Comparison of ENCODE assay signal across 1 cellular context in the genomic region with DNA sequence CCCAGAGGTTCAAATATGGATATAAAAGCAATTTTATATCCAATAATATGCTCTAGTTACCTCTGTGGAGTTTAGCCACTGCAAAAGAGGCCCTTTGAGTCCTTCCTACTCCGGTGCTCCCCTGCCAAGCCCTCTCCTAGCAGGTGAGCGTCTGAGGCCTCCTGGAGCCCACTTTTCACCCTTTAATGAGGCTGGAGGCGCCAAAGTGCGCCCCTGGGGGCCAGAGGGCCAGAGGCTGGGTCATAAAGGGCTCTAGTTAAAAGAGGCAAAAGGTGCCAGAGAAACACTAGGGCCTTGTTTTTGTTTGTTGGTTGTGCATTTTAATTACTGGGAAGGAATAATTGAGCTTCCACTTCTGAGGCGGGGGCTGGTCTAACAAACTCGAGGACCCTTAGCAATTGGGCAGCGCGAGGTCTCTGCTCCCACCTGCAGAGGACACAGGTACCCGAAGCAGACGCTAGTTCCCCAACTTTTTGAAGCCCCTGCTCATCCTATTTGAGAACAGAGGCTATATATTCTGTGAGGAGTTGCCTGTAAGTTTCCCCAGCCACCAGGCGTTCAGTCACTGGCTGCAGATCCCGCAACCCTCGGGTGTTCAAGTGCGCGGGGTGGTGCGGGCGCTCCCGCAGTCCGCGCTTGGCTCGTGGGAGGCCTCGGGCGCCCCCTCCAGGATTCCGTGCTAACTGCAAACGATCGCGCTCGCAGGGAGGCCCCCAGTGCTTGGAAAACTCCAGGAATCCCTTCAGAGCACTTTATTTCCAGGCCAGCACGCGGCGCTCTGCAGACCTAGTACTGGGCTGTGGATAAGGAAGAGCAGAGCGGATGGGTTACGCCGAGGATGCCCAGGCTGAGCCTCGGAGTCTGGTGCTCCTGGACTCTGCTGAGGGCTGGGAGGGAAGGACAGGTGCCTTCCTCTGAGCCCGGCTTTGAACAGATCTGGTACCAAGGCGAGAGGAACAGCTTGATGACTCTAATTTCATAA.
A peak's percentile ranks its signal among the peaks of the same experiment; 100 is the strongest.
TF ChIP-seq lines count a peak whose summit lies in the region.

No MANE protein-coding gene starts in this region.

TF ChIP-seq in H1, 55 proteins besides CTCF, POLR2A, EP300 and RAD21:
- TF ChIP-seq RNF2 (IDR thresholded peaks at IDR 0.05; ENCODE audit: borderline replicate concordance, low read depth, low read length, missing control alignments, poor library complexity, severe bottlenecking) (no peak), BRCA1 (IDR thresholded peaks at IDR 0.05; ENCODE audit: low read depth, low read length) (no peak), TBP (IDR thresholded peaks at IDR 0.05; ENCODE audit: low read depth, low read length) (peak; percentile 53), HDAC2 (IDR thresholded peaks at IDR 0.05; ENCODE audit: borderline replicate concordance in 1 of 2, low read depth in 2 of 2, low read length in 2 of 2) (peak; percentile 86 to 94; a peak in 3 of 4 replicates), TAF1 (IDR thresholded peaks at IDR 0.05; ENCODE audit: low read depth, low read length) (no peak), SIN3A (conservative IDR thresholded peaks at IDR 0.05 in 1 of 2, IDR thresholded peaks at IDR 0.05 in 1 of 2; ENCODE audit: low read depth in 1 of 2, low read length in 2 of 2) (no peak; a peak in 1 of 4 replicates), EZH2 (IDR thresholded peaks at IDR 0.05; ENCODE audit: low read depth, low read length, severe bottlenecking) (no peak), CREB1 (IDR thresholded peaks at IDR 0.05) (peak; percentile 35; the same call in 1 of the 2 replicates), KDM5A (IDR thresholded peaks at IDR 0.05; ENCODE audit: low read length) (no peak), HDAC6 (IDR thresholded peaks at IDR 0.05; ENCODE audit: low read depth, low read length) (no peak), SP4 (IDR thresholded peaks at IDR 0.05; ENCODE audit: low read length) (no peak), NANOG (IDR thresholded peaks at IDR 0.05; ENCODE audit: insufficient read depth, low read depth, low read length, poor library complexity, severe bottlenecking) (peak; percentile 68), GTF2F1 (IDR thresholded peaks at IDR 0.05; ENCODE audit: borderline replicate concordance, low read depth, low read length) (no peak), NRF1 (IDR thresholded peaks at IDR 0.05; ENCODE audit: low read depth, low read length) (no peak), ASH2L (IDR thresholded peaks at IDR 0.05; ENCODE audit: low read length) (peak; percentile 57), SP2 (IDR thresholded peaks at IDR 0.05; ENCODE audit: low read length) (no peak), JUN (IDR thresholded peaks at IDR 0.05; ENCODE audit: low read depth, low read length) (no peak), SAP30 (IDR thresholded peaks at IDR 0.05; ENCODE audit: insufficient read depth, insufficient replicate concordance, low read length) (no peak), BACH1 (IDR thresholded peaks at IDR 0.05; ENCODE audit: low read length) (peak; percentile 87), POLR2AphosphoS5 (IDR thresholded peaks at IDR 0.05; ENCODE audit: low read depth, low read length) (no peak), YY1 (IDR thresholded peaks at IDR 0.05; ENCODE audit: low read depth, low read length) (no peak), CEBPB (IDR thresholded peaks at IDR 0.05; ENCODE audit: low read depth, low read length) (no peak), KDM1A (IDR thresholded peaks at IDR 0.05; ENCODE audit: borderline replicate concordance, low read length) (no peak), KDM4A (IDR thresholded peaks at IDR 0.05; ENCODE audit: low read depth, low read length, severe bottlenecking) (peak; percentile 67), CTBP2 (IDR thresholded peaks at IDR 0.05; ENCODE audit: borderline replicate concordance, insufficient read depth, insufficient read length, low read length) (peak; percentile 67), TCF12 (IDR thresholded peaks at IDR 0.05; ENCODE audit: low read depth, low read length) (no peak), TEAD4 (IDR thresholded peaks at IDR 0.05; ENCODE audit: low read depth, low read length) (peak; percentile 54; the same call in 1 of the 2 replicates), ZNF274 (IDR thresholded peaks at IDR 0.05; ENCODE audit: borderline replicate concordance, extremely low read depth, low read length) (no peak), GABPA (IDR thresholded peaks at IDR 0.05; ENCODE audit: borderline replicate concordance, insufficient read depth, low read length) (no peak; the same call in 1 of the 2 replicates), SP1 (IDR thresholded peaks at IDR 0.05; ENCODE audit: low read depth, low read length) (0 out of 2 replicates have a peak, but pooled peaks have one; percentile 37), POU5F1 (IDR thresholded peaks at IDR 0.05; ENCODE audit: low read depth, low read length) (no peak), FOSL1 (IDR thresholded peaks at IDR 0.05; ENCODE audit: insufficient read depth, low read depth, low read length) (no peak), TAF7 (optimal IDR thresholded peaks at IDR 0.05; ENCODE audit: borderline replicate concordance, low read depth, low read length) (no peak), JUND (IDR thresholded peaks at IDR 0.05; ENCODE audit: low read length) (peak; percentile 38), CHD2 (IDR thresholded peaks at IDR 0.05; ENCODE audit: low read length) (peak; percentile 40; the same call in 1 of the 2 replicates), PHF8 (conservative IDR thresholded peaks at IDR 0.05; ENCODE audit: low read depth, low read length) (no peak)
- TF ChIP-seq, protein P1, sequence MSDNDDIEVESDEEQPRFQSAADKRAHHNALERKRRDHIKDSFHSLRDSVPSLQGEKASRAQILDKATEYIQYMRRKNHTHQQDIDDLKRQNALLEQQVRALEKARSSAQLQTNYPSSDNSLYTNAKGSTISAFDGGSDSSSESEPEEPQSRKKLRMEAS (IDR thresholded peaks at IDR 0.05), result peak; percentile 82
- TF ChIP-seq, protein P2, sequence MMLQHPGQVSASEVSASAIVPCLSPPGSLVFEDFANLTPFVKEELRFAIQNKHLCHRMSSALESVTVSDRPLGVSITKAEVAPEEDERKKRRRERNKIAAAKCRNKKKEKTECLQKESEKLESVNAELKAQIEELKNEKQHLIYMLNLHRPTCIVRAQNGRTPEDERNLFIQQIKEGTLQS (IDR thresholded peaks at IDR 0.05; ENCODE audit: insufficient read depth, low read depth, low read length), result no peak
- TF ChIP-seq, protein P3, sequence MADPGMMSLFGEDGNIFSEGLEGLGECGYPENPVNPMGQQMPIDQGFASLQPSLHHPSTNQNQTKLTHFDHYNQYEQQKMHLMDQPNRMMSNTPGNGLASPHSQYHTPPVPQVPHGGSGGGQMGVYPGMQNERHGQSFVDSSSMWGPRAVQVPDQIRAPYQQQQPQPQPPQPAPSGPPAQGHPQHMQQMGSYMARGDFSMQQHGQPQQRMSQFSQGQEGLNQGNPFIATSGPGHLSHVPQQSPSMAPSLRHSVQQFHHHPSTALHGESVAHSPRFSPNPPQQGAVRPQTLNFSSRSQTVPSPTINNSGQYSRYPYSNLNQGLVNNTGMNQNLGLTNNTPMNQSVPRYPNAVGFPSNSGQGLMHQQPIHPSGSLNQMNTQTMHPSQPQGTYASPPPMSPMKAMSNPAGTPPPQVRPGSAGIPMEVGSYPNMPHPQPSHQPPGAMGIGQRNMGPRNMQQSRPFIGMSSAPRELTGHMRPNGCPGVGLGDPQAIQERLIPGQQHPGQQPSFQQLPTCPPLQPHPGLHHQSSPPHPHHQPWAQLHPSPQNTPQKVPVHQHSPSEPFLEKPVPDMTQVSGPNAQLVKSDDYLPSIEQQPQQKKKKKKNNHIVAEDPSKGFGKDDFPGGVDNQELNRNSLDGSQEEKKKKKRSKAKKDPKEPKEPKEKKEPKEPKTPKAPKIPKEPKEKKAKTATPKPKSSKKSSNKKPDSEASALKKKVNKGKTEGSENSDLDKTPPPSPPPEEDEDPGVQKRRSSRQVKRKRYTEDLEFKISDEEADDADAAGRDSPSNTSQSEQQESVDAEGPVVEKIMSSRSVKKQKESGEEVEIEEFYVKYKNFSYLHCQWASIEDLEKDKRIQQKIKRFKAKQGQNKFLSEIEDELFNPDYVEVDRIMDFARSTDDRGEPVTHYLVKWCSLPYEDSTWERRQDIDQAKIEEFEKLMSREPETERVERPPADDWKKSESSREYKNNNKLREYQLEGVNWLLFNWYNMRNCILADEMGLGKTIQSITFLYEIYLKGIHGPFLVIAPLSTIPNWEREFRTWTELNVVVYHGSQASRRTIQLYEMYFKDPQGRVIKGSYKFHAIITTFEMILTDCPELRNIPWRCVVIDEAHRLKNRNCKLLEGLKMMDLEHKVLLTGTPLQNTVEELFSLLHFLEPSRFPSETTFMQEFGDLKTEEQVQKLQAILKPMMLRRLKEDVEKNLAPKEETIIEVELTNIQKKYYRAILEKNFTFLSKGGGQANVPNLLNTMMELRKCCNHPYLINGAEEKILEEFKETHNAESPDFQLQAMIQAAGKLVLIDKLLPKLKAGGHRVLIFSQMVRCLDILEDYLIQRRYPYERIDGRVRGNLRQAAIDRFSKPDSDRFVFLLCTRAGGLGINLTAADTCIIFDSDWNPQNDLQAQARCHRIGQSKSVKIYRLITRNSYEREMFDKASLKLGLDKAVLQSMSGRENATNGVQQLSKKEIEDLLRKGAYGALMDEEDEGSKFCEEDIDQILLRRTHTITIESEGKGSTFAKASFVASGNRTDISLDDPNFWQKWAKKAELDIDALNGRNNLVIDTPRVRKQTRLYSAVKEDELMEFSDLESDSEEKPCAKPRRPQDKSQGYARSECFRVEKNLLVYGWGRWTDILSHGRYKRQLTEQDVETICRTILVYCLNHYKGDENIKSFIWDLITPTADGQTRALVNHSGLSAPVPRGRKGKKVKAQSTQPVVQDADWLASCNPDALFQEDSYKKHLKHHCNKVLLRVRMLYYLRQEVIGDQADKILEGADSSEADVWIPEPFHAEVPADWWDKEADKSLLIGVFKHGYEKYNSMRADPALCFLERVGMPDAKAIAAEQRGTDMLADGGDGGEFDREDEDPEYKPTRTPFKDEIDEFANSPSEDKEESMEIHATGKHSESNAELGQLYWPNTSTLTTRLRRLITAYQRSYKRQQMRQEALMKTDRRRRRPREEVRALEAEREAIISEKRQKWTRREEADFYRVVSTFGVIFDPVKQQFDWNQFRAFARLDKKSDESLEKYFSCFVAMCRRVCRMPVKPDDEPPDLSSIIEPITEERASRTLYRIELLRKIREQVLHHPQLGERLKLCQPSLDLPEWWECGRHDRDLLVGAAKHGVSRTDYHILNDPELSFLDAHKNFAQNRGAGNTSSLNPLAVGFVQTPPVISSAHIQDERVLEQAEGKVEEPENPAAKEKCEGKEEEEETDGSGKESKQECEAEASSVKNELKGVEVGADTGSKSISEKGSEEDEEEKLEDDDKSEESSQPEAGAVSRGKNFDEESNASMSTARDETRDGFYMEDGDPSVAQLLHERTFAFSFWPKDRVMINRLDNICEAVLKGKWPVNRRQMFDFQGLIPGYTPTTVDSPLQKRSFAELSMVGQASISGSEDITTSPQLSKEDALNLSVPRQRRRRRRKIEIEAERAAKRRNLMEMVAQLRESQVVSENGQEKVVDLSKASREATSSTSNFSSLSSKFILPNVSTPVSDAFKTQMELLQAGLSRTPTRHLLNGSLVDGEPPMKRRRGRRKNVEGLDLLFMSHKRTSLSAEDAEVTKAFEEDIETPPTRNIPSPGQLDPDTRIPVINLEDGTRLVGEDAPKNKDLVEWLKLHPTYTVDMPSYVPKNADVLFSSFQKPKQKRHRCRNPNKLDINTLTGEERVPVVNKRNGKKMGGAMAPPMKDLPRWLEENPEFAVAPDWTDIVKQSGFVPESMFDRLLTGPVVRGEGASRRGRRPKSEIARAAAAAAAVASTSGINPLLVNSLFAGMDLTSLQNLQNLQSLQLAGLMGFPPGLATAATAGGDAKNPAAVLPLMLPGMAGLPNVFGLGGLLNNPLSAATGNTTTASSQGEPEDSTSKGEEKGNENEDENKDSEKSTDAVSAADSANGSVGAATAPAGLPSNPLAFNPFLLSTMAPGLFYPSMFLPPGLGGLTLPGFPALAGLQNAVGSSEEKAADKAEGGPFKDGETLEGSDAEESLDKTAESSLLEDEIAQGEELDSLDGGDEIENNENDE (IDR thresholded peaks at IDR 0.05; ENCODE audit: insufficient replicate concordance, low read length), result no peak
- TF ChIP-seq, protein P4, sequence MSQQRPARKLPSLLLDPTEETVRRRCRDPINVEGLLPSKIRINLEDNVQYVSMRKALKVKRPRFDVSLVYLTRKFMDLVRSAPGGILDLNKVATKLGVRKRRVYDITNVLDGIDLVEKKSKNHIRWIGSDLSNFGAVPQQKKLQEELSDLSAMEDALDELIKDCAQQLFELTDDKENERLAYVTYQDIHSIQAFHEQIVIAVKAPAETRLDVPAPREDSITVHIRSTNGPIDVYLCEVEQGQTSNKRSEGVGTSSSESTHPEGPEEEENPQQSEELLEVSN (IDR thresholded peaks at IDR 0.05), result peak; percentile 79; the same call in 1 of the 2 replicates
- TF ChIP-seq, protein P5, sequence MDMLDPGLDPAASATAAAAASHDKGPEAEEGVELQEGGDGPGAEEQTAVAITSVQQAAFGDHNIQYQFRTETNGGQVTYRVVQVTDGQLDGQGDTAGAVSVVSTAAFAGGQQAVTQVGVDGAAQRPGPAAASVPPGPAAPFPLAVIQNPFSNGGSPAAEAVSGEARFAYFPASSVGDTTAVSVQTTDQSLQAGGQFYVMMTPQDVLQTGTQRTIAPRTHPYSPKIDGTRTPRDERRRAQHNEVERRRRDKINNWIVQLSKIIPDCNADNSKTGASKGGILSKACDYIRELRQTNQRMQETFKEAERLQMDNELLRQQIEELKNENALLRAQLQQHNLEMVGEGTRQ (IDR thresholded peaks at IDR 0.05; ENCODE audit: low read length), result no peak
